ENCODE assay signal across 18 cellular contexts in the genomic region with DNA sequence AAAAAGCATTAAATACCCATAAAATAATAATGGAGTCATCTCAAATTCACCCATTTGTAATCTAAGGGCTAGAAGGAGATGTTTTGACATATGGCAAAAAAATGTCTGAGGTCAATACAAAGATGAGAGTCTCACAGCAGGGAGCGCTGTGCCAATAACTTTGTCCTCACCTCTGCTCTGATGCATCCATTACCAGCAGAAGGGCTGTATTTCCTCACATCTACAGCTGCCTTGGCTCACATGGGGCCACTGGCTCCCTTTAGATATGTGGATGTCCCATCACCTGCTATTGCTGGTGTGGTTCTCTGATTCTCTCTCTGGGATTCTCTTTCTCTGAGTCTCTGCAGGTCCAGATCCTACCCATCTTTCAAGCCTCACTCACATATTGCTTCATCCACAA.
DNase-seq lines count a peak whose midpoint lies in the region; ATAC-seq, FAIRE-seq and TF ChIP-seq lines count a peak whose summit lies in the region.
"Had no signal": no experiment of that assay in that cellular context is flagged by ENCODE, and none has a peak within 500 bp of the region (broad histone marks: within the 10 kb centered on the region; RNA-seq: fewer than 3 reads in every experiment).

No MANE protein-coding gene starts in this region.

- peaks cover 6% of the 10 kb centered on the region for H3K9me3 Mint-ChIP-seq in activated naive CD4-positive, alpha-beta T cell treated with anti-CD3 and anti-CD28 coated beads, Interleukin-2, amount 10 ng/mL, durations not matched to agents 7 days and 5 days
- H3K9me3 Mint-ChIP-seq in activated naive CD4-positive, alpha-beta T cell treated with anti-CD3 and anti-CD28 coated beads, Interleukin-2, amount 50 U/mL, for 72 hours, result peaks cover 14% of the 10 kb centered on the region in 2 donors
- peaks cover 4% of the 10 kb centered on the region for H3K9me3 Mint-ChIP-seq in activated naive CD8-positive, alpha-beta T cell treated with anti-CD3 and anti-CD28 coated beads, Interleukin-2, amount 50 U/mL, for 24 hours
- H3K9me3 Mint-ChIP-seq: activated naive CD4-positive, alpha-beta T cell treated with anti-CD3 and anti-CD28 coated beads, Interleukin-2, amount 50 U/mL, for 24 hours had no signal

- CTCF ChIA-PET in activated naive CD4-positive, alpha-beta T cell treated with anti-CD3 and anti-CD28 coated beads, Interleukin-2, amount 10 ng/mL, durations not matched to agents 7 days and 5 days (lab: Charles Lee), result interaction anchor here (0.7 to 2.1 kb wide), 5 partner anchors 9 to 152 kb away, joined by 3 to 9 read pairs (median 4); no protein-coding TSS in a partner anchor

- no peak for TF ChIP-seq POLR2A in gastrocnemius medialis (IDR thresholded peaks at IDR 0.05)

- H3K9ac ChIP-seq in Loucy (ENCODE audit: low read depth, low read length, poor library complexity, severe bottlenecking), result no peak overlapping the region

- H3K27ac ChIP-seq in gastrocnemius medialis, result no peak overlapping the region
- H3K27ac ChIP-seq: testis had no signal

- no peak overlapping the region for H3K4me3 Mint-ChIP-seq in activated naive CD4-positive, alpha-beta T cell treated with anti-CD3 and anti-CD28 coated beads, Interleukin-2, amount 10 ng/mL, durations not matched to agents 7 days and 5 days
- H3K4me3 Mint-ChIP-seq in activated naive CD8-positive, alpha-beta T cell treated with anti-CD3 and anti-CD28 coated beads, Interleukin-2, amount 50 U/mL, for 24 hours, result no peak overlapping the region
- H3K4me3 Mint-ChIP-seq: activated naive CD4-positive, alpha-beta T cell treated with anti-CD3 and anti-CD28 coated beads, Interleukin-2, amount 50 U/mL, for 24 hours had no signal

- peaks cover 54% of the 10 kb centered on the region for H3K36me3 Mint-ChIP-seq in activated naive CD4-positive, alpha-beta T cell treated with anti-CD3 and anti-CD28 coated beads, Interleukin-2, amount 10 ng/mL, durations not matched to agents 7 days and 5 days
- peaks cover 31 to 58% of the 10 kb centered on the region in 2 donors for H3K36me3 Mint-ChIP-seq in activated naive CD4-positive, alpha-beta T cell treated with anti-CD3 and anti-CD28 coated beads, Interleukin-2, amount 50 U/mL, for 72 hours
- peaks cover 61% of the 10 kb centered on the region for H3K36me3 Mint-ChIP-seq in activated naive CD8-positive, alpha-beta T cell treated with anti-CD3 and anti-CD28 coated beads, Interleukin-2, amount 50 U/mL, for 24 hours (ENCODE audit: low read depth)

- H3K9me3 ChIP-seq in Loucy (ENCODE audit: insufficient read depth, low read depth, low read length) (no peaks in the 10 kb centered on the region), gastrocnemius medialis (no peaks in the 10 kb centered on the region)
- H3K9me3 ChIP-seq: HAP-1, sigmoid colon, testis had no signal

- peaks cover 40% of the 10 kb centered on the region for H3K4me1 ChIP-seq in Loucy (ENCODE audit: insufficient read depth, low read length, poor library complexity, severe bottlenecking)
- no peaks in the 10 kb centered on the region for H3K4me1 ChIP-seq in gastrocnemius medialis
- H3K4me1 ChIP-seq: testis had no signal

- no peak for ATAC-seq in activated naive CD4-positive, alpha-beta T cell treated with anti-CD3 and anti-CD28 coated beads, Interleukin-2, amount 50 U/mL, for 72 hours
- no peak for ATAC-seq in activated naive CD8-positive, alpha-beta T cell treated with anti-CD3 and anti-CD28 coated beads, Interleukin-2, amount 50 U/mL, for 24 hours
- no peak for ATAC-seq in gastrocnemius medialis

- no peaks in the 10 kb centered on the region for H3K9me2 ChIP-seq in Loucy (replicated peaks; ENCODE audit: low read depth, low read length)

- H3K4me2 ChIP-seq in Loucy (ENCODE audit: low read depth, low read length, poor library complexity, severe bottlenecking), result no peak overlapping the region

- no peaks in the 10 kb centered on the region for H3F3A ChIP-seq in Loucy (ENCODE audit: low read depth)

- intact Hi-C loops in gastrocnemius medialis (cut with DNase I; ENCODE audit: low total_unique reads), result no loop called here

- in situ Hi-C loops in gastrocnemius medialis (cut with MboI; ENCODE audit: low sequenced_read_pairs in 4 of 4), result no loop called here

- peaks cover 89% of the 10 kb centered on the region for H3K79me2 ChIP-seq in Loucy (ENCODE audit: insufficient read depth, low read length)

- peak; percentile 36; the same call in 1 of the 2 replicates for TF ChIP-seq CTCF in Loucy (conservative IDR thresholded peaks at IDR 0.05; ENCODE audit: low read length)
- TF ChIP-seq CTCF in gastrocnemius medialis (IDR thresholded peaks at IDR 0.05 in 4 of 5, conservative IDR thresholded peaks at IDR 0.05 in 1 of 5), result no peak

- peak overlapping the region; percentile 86 for H3K27ac Mint-ChIP-seq in activated naive CD4-positive, alpha-beta T cell treated with anti-CD3 and anti-CD28 coated beads, Interleukin-2, amount 10 ng/mL, durations not matched to agents 7 days and 5 days
- H3K27ac Mint-ChIP-seq in activated naive CD4-positive, alpha-beta T cell treated with anti-CD3 and anti-CD28 coated beads, Interleukin-2, amount 50 U/mL, for 72 hours, result peak overlapping the region in 1 of 2 donors; percentile 97
- H3K27ac Mint-ChIP-seq in activated naive CD8-positive, alpha-beta T cell treated with anti-CD3 and anti-CD28 coated beads, Interleukin-2, amount 50 U/mL, for 24 hours, result peak overlapping the region; percentile 57
- H3K27ac Mint-ChIP-seq: activated naive CD4-positive, alpha-beta T cell treated with anti-CD3 and anti-CD28 coated beads, Interleukin-2, amount 50 U/mL, for 24 hours had no signal

- no peak for FAIRE-seq in RCC 7860 (lab: Jason Lieb, UNC)
- FAIRE-seq: HTR-8/SVneo had no signal

- no peaks in the 10 kb centered on the region for H3K27me3 Mint-ChIP-seq in activated naive CD4-positive, alpha-beta T cell treated with anti-CD3 and anti-CD28 coated beads, Interleukin-2, amount 10 ng/mL, durations not matched to agents 7 days and 5 days
- no peaks in the 10 kb centered on the region for H3K27me3 Mint-ChIP-seq in activated naive CD8-positive, alpha-beta T cell treated with anti-CD3 and anti-CD28 coated beads, Interleukin-2, amount 50 U/mL, for 24 hours
- H3K27me3 Mint-ChIP-seq: activated naive CD4-positive, alpha-beta T cell treated with anti-CD3 and anti-CD28 coated beads, Interleukin-2, amount 50 U/mL, for 24 hours had no signal

- no peaks in the 10 kb centered on the region for H3K27me3 ChIP-seq in Loucy (ENCODE audit: insufficient read depth, low read length, poor library complexity, severe bottlenecking)
- no peaks in the 10 kb centered on the region for H3K27me3 ChIP-seq in gastrocnemius medialis
- H3K27me3 ChIP-seq: sigmoid colon, testis had no signal

- H3K36me3 ChIP-seq in Loucy (ENCODE audit: insufficient read depth, low read length), result peaks cover 71% of the 10 kb centered on the region
- no peaks in the 10 kb centered on the region for H3K36me3 ChIP-seq in gastrocnemius medialis
- H3K36me3 ChIP-seq: HAP-1, sigmoid colon had no signal

- H4K20me1 ChIP-seq in Loucy (ENCODE audit: insufficient read depth, low read length, poor library complexity, severe bottlenecking), result peaks cover 57% of the 10 kb centered on the region

- H3K4me1 Mint-ChIP-seq in activated naive CD4-positive, alpha-beta T cell treated with anti-CD3 and anti-CD28 coated beads, Interleukin-2, amount 10 ng/mL, durations not matched to agents 7 days and 5 days, result peaks cover 69% of the 10 kb centered on the region
- H3K4me1 Mint-ChIP-seq in activated naive CD8-positive, alpha-beta T cell treated with anti-CD3 and anti-CD28 coated beads, Interleukin-2, amount 50 U/mL, for 24 hours, result peaks cover 66% of the 10 kb centered on the region

- no peak overlapping the region for H2AFZ ChIP-seq in Loucy (ENCODE audit: low read length)

- no peak for DNase-seq in activated naive CD4-positive, alpha-beta T cell treated with anti-CD3 and anti-CD28 coated beads, Interleukin-2, amount 10 ng/mL, durations not matched to agents 7 days and 5 days
- no peak for DNase-seq in activated naive CD4-positive, alpha-beta T cell treated with anti-CD3 and anti-CD28 coated beads, Interleukin-2, amount 50 U/mL, for 72 hours (ENCODE audit: low spot score in 2 of 2)
- no peak for DNase-seq in activated naive CD8-positive, alpha-beta T cell treated with anti-CD3 and anti-CD28 coated beads, Interleukin-2, amount 50 U/mL, for 24 hours
- no peak for DNase-seq in gastrocnemius medialis
- no peak for DNase-seq in RCC 7860 (ENCODE audit: low spot score)
- DNase-seq in HuH-7.5 (ENCODE audit: low spot score), result no peak
- DNase-seq: effector memory CD4-positive, alpha-beta T cell; hippocampal formation; midbrain; MV-4-11; NCI-H2081 treated with DMSO at 0.1 percent for 48 hours; NCI-H526 treated with DMSO at 0.1 percent for 48 hours; sigmoid colon; testis had no signal

- H3K4me3 ChIP-seq in Loucy (ENCODE audit: low read length, poor library complexity, severe bottlenecking) (no peak overlapping the region), gastrocnemius medialis (no peak overlapping the region)
- H3K4me3 ChIP-seq: HAP-1, sigmoid colon, testis had no signal
